ENCODE assay signal across 7 cellular contexts in genomic region chr18:23733265-23733664, GRCh38. TPM values are rescaled to one million over a fixed set of nuclear protein-coding genes. Genes with fewer than 3 reads are reported as not detected.
DNase-seq lines count a peak whose midpoint lies in the region; ATAC-seq and TF ChIP-seq lines count a peak whose summit lies in the region.
"Not testable (repeated sequence)": the region's sequence is repeated elsewhere in the genome, so short reads cannot be mapped to it uniquely, and the experiment has no call there.
"Had no signal": no experiment of that assay in that cellular context is flagged by ENCODE, and none has a peak within 500 bp of the region (broad histone marks: within the 10 kb centered on the region; RNA-seq: fewer than 3 reads in every experiment).

No MANE protein-coding gene starts in this region.

- H3K36me3 ChIP-seq in OCI-LY3 (replicated peaks; ENCODE audit: low read depth, low read length) = peaks cover 17% of the 10 kb centered on the region

- H3K4me1 ChIP-seq in OCI-LY3 (ENCODE audit: low read length) = peaks cover 59% of the 10 kb centered on the region
- H3K4me1 ChIP-seq in foreskin keratinocyte = not testable (repeated sequence)

- not testable (repeated sequence) for H3K9ac ChIP-seq in OCI-LY3 (ENCODE audit: low read length)

- H3K4me2 ChIP-seq in OCI-LY3 (ENCODE audit: low read length) = peak overlapping the region; percentile 47

- not testable (repeated sequence) for H3K9me3 Mint-ChIP-seq in activated CD4-positive, alpha-beta T cell treated with anti-CD3 and anti-CD28 coated beads for 36 hours (ENCODE audit: low read depth); activated T-helper 17 cell treated with anti-CD3 and anti-CD28 coated beads, Interleukin-2, amount 50 U/mL, for 72 hours

- peaks cover 22% of the 10 kb centered on the region for H3K27me3 ChIP-seq in OCI-LY3 (ENCODE audit: low read depth, low read length)
- H3K27me3 ChIP-seq in foreskin keratinocyte = not testable (repeated sequence)

- POLR2A ChIA-PET in activated CD4-positive, alpha-beta T cell treated with anti-CD3 and anti-CD28 coated beads for 36 hours (lab: Charles Lee) = not testable (repeated sequence)

- DNase-seq in Caki2 (ENCODE audit: low read depth) = peak; percentile 41
- DNase-seq in activated CD4-positive, alpha-beta T cell treated with anti-CD3 and anti-CD28 coated beads for 36 hours; foreskin keratinocyte: not testable (repeated sequence)
- peak; percentile 59 for DNase-seq in renal cortical epithelial cell (ENCODE audit: low read depth)

- not testable (repeated sequence) for H3K79me2 ChIP-seq in OCI-LY3 (ENCODE audit: low read length)

- H3K4me3 ChIP-seq in OCI-LY3 (ENCODE audit: low read length) = peak overlapping the region; percentile 2; the same call in 1 of the 2 replicates

- H2AFZ ChIP-seq in OCI-LY3 (ENCODE audit: low read depth, low read length) = not testable (repeated sequence)

- H3K4me3 Mint-ChIP-seq in activated CD4-positive, alpha-beta T cell treated with anti-CD3 and anti-CD28 coated beads for 36 hours; activated T-helper 17 cell treated with anti-CD3 and anti-CD28 coated beads, Interleukin-2, amount 50 U/mL, for 72 hours: not testable (repeated sequence)

- CTCF ChIA-PET in activated CD4-positive, alpha-beta T cell treated with anti-CD3 and anti-CD28 coated beads for 36 hours (lab: Charles Lee) = not testable (repeated sequence)

- not testable (repeated sequence) for H4K20me1 ChIP-seq in OCI-LY3 (ENCODE audit: insufficient read depth, low read length)

- peaks cover 22% of the 10 kb centered on the region for H3K4me1 Mint-ChIP-seq in activated CD4-positive, alpha-beta T cell treated with anti-CD3 and anti-CD28 coated beads for 36 hours
- H3K4me1 Mint-ChIP-seq in activated T-helper 17 cell treated with anti-CD3 and anti-CD28 coated beads, Interleukin-2, amount 50 U/mL, for 72 hours = not testable (repeated sequence)

- H3K27ac ChIP-seq in OCI-LY3 (ENCODE audit: low read length) = peak overlapping the region; percentile 29; the same call in 1 of the 2 replicates
- H3K27ac ChIP-seq in foreskin keratinocyte = not testable (repeated sequence)

- intact Hi-C loops in activated CD4-positive, alpha-beta T cell treated with anti-CD3 and anti-CD28 coated beads for 36 hours (cut with DNase I, micrococcal nuclease) = loop anchor here in 1 of 2 experiments (10.0 kb wide), 1 partner anchor 182 kb away; no protein-coding TSS in a partner anchor

- in situ Hi-C loops in Caki2 (cut with HindIII; ENCODE audit: low pct_unique_long_range_greater_than_20kb, low sequenced_read_pairs) = not testable (repeated sequence)

- peaks cover 13% of the 10 kb centered on the region for H3K9me3 ChIP-seq in OCI-LY3 (ENCODE audit: insufficient read depth, low read length)

- peak; percentile 30 for ATAC-seq in activated CD4-positive, alpha-beta T cell treated with anti-CD3 and anti-CD28 coated beads for 36 hours
- ATAC-seq in activated T-helper 17 cell treated with anti-CD3 and anti-CD28 coated beads, Interleukin-2, amount 50 U/mL, for 72 hours (replicated peaks) = peak; percentile 35
- peak; percentile 29 for ATAC-seq in foreskin keratinocyte

- not testable (repeated sequence) for TF ChIP-seq CTCF in OCI-LY3 (IDR thresholded peaks at IDR 0.05; ENCODE audit: low read depth, low read length); foreskin keratinocyte (conservative IDR thresholded peaks at IDR 0.05)

- H3K27ac Mint-ChIP-seq in activated CD4-positive, alpha-beta T cell treated with anti-CD3 and anti-CD28 coated beads for 36 hours; activated T-helper 17 cell treated with anti-CD3 and anti-CD28 coated beads, Interleukin-2, amount 50 U/mL, for 72 hours: not testable (repeated sequence)

- H3K36me3 Mint-ChIP-seq in activated CD4-positive, alpha-beta T cell treated with anti-CD3 and anti-CD28 coated beads for 36 hours (ENCODE audit: low read depth); activated T-helper 17 cell treated with anti-CD3 and anti-CD28 coated beads, Interleukin-2, amount 50 U/mL, for 72 hours (ENCODE audit: low read depth): not testable (repeated sequence)

- not testable (repeated sequence) for H3K27me3 Mint-ChIP-seq in activated CD4-positive, alpha-beta T cell treated with anti-CD3 and anti-CD28 coated beads for 36 hours
- peaks cover 24% of the 10 kb centered on the region for H3K27me3 Mint-ChIP-seq in activated T-helper 17 cell treated with anti-CD3 and anti-CD28 coated beads, Interleukin-2, amount 50 U/mL, for 72 hours

RNA-seq across cellular contexts. Expression of gene LAMA3, which starts 44.0 kb away (rescaled TPM):
- 19.2 and 26.7 TPM in 2 replicates for total RNA-seq in Caki2 (2014; rRNA removed; shearing (Covaris generic); ENCODE audit: low replicate concordance)
- under 1 TPM; 0.07 to 0.09 TPM for total RNA-seq in activated CD4-positive, alpha-beta T cell treated with anti-CD3 and anti-CD28 coated beads for 36 hours
- under 1 TPM; 0.11 to 0.24 TPM for total RNA-seq in activated T-helper 17 cell treated with anti-CD3 and anti-CD28 coated beads, Interleukin-2, amount 50 U/mL, for 72 hours
- total RNA-seq in foreskin keratinocyte (1,828 and 2,643 TPM in 2 replicates), renal cortical epithelial cell (70.9 and 246 TPM in 2 replicates)
- 1,282 and 1,610 TPM in 2 replicates for polyA plus RNA-seq in foreskin keratinocyte
- total RNA-seq: CD8-positive, alpha-beta T cell had no signal
